In genomic region chr16:29783094-29783953, GRCh38 we compare ENCODE assay signal across 10 cellular contexts. TPM values are rescaled to one million over a fixed set of nuclear protein-coding genes. Genes with fewer than 3 reads are reported as not detected.
"Had no signal": no experiment of that assay in that cellular context is flagged by ENCODE, and none has a peak within 500 bp of the region (broad histone marks: within the 10 kb centered on the region; RNA-seq: fewer than 3 reads in every experiment).

No MANE protein-coding gene starts in this region.

RNA-seq across cellular contexts. Expression of gene ZG16, which starts 5.3 kb away (rescaled TPM):
- total RNA-seq: activated naive CD8-positive, alpha-beta T cell treated with anti-CD3 and anti-CD28 coated beads, Interleukin-2, amount 10 ng/mL, durations not matched to agents 7 days and 5 days; activated T-helper 2 cell treated with anti-CD3 and anti-CD28 coated beads, Interferon-gamma antibody, Interleukin-2, Interleukin-4, amounts not matched to agents 10 μg/mL and 5 μg/mL and 100 μg/mL, durations not matched to agents 14 hours and 24 hours and 36 hours; dorsolateral prefrontal cortex; endothelial cell of umbilical vein; left cardiac atrium; natural killer cell treated with Interleukin-12 subunit alpha and Interleukin-12 subunit beta and Interleukin-15 and Interleukin-18, amount 100 ng/mL, for 72 hours; skeletal muscle tissue; T-helper 1 cell treated with Interleukin-12 subunit alpha and Interleukin-12 subunit beta and Interleukin-4 antibody, amounts not matched to agents 30 ng/mL and 1 ng/mL, for 36 hours; vagina; WTC11 had no signal
- polyA plus RNA-seq: endothelial cell of umbilical vein had no signal
